Comparison of ENCODE assay signal across 9 cellular contexts in the genomic region with DNA sequence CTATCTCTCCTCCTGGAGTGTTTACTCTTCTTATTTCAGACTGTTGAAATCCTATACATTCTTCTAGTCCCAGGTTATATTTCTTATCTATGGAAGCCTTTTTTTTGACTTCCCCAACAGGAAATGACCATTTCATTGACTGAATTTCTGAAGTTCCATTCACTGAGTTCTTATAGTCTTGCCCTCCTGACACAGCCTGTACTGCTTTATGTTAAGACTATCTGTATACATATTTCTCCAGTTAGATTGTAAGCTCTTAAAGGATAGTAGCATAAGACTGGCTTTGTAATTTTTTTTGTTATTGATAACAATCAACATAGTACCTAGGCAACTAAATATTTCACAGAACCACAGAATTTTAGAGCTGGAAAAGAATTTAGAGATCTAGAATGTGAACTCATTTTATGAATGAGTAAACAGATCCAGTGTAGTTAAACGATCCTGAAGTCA. TPM values are rescaled to one million over a fixed set of nuclear protein-coding genes. Genes with fewer than 3 reads are reported as not detected.
DNase-seq lines count a peak whose midpoint lies in the region; ATAC-seq, FAIRE-seq and TF ChIP-seq lines count a peak whose summit lies in the region.
"Had no signal": no experiment of that assay in that cellular context is flagged by ENCODE, and none has a peak within 500 bp of the region (broad histone marks: within the 10 kb centered on the region; RNA-seq: fewer than 3 reads in every experiment).

No MANE protein-coding gene starts in this region.

- no peak overlapping the region for H3K4me3 ChIP-seq in SK-N-SH (ENCODE audit: low read depth in 2 of 2, low read length in 1 of 2)
- H3K4me3 ChIP-seq in endothelial cell of umbilical vein (replicated peaks in 1 of 3; ENCODE audit: insufficient read depth in 1 of 3, low read depth in 1 of 3, low read length in 3 of 3): peak overlapping the region in 2 of 3 experiments; percentile 17 to 37
- H3K4me3 ChIP-seq: heart left ventricle had no signal

- H3K9ac ChIP-seq in SK-N-SH: peak overlapping the region; percentile 77
- peak overlapping the region; percentile 68 for H3K9ac ChIP-seq in endothelial cell of umbilical vein (replicated peaks; ENCODE audit: extremely low read depth, insufficient read depth, low read length)

- BruUV-seq in endothelial cell of umbilical vein (replicated peaks; lab: Mats Ljungman, UMichigan): no TSS peak

- TF ChIP-seq EP300 in SK-N-SH (IDR thresholded peaks at IDR 0.05; ENCODE audit: borderline replicate concordance in 1 of 2, low read depth in 1 of 2, low read length in 1 of 2): peak; percentile 18 to 61; a peak in 3 of 4 replicates

- FAIRE-seq in endothelial cell of umbilical vein (lab: Jason Lieb, UNC): no peak

- H3K4me2 ChIP-seq in SK-N-SH (peak overlapping the region; percentile 21), endothelial cell of umbilical vein (ENCODE audit: insufficient read depth, low read length) (peak overlapping the region; percentile 92)

- no peaks in the 10 kb centered on the region for H3K9me3 ChIP-seq in SK-N-SH
- H3K9me3 ChIP-seq in endothelial cell of umbilical vein (replicated peaks; ENCODE audit: control insufficient read depth, insufficient read depth, low read length): no peaks in the 10 kb centered on the region
- H3K9me3 ChIP-seq: heart left ventricle had no signal

- no peaks in the 10 kb centered on the region for H3K9me1 ChIP-seq in endothelial cell of umbilical vein (replicated peaks; ENCODE audit: control insufficient read depth, extremely low read depth, insufficient read depth, low read length)

- H3K79me2 ChIP-seq in SK-N-SH (ENCODE audit: insufficient read depth) (peaks cover 86% of the 10 kb centered on the region), endothelial cell of umbilical vein (ENCODE audit: control insufficient read depth, insufficient read depth, low read length) (peaks cover 89% of the 10 kb centered on the region)

- TF ChIP-seq RAD21 in SK-N-SH (IDR thresholded peaks at IDR 0.05; ENCODE audit: low read length): no peak

- H3K4me1 ChIP-seq in SK-N-SH (ENCODE audit: control insufficient read depth in 1 of 2, insufficient read depth in 2 of 2, low read depth in 1 of 2, low read length in 1 of 2): peaks cover 5 to 68% of the 10 kb centered on the region in 2 experiments; a peak in 3 of 4 replicates
- H3K4me1 ChIP-seq in endothelial cell of umbilical vein (ENCODE audit: control insufficient read depth, extremely low read depth, insufficient read depth, low read length): peaks cover 95% of the 10 kb centered on the region

- ATAC-seq in HG03139 (IDR thresholded peaks at IDR 0.05; ENCODE audit: unreplicated experiment): no peak
- ATAC-seq: heart left ventricle had no signal

- H3K27ac ChIP-seq in SK-N-SH (ENCODE audit: low read depth in 2 of 2, low read length in 1 of 2): peak overlapping the region; percentile 14 to 99; a peak in 3 of 4 replicates
- H3K27ac ChIP-seq in endothelial cell of umbilical vein (ENCODE audit: insufficient read depth, low read depth, low read length): peak overlapping the region; percentile 97

- no peaks in the 10 kb centered on the region for H3K36me3 ChIP-seq in SK-N-SH (replicated peaks in 1 of 2; ENCODE audit: control insufficient read depth in 1 of 2, insufficient read depth in 2 of 2, low read length in 1 of 2)
- H3K36me3 ChIP-seq in endothelial cell of umbilical vein (ENCODE audit: control insufficient read depth in 2 of 2, extremely low read depth in 1 of 2, insufficient read depth in 2 of 2, low read length in 2 of 2): no peaks in the 10 kb centered on the region
- H3K36me3 ChIP-seq: heart left ventricle had no signal

- dilution Hi-C loops in endothelial cell of umbilical vein (cut with MboI; ENCODE audit: extremely low pct_ligation_motif_present, low sequenced_read_pairs): no loop called here

- TF ChIP-seq CTCF in SK-N-SH (IDR thresholded peaks at IDR 0.05) (no peak), endothelial cell of umbilical vein (IDR thresholded peaks at IDR 0.05; ENCODE audit: extremely low read depth in 1 of 2, insufficient read depth in 1 of 2, low read depth in 1 of 2, low read length in 2 of 2) (no peak), GM10266 (IDR thresholded peaks at IDR 0.05; ENCODE audit: control insufficient read depth, insufficient read depth, low read depth, missing control alignments) (no peak)

- intact Hi-C loops in endothelial cell of umbilical vein (cut with micrococcal nuclease): loop anchor here (1.0 to 5.0 kb wide), 2 partner anchors 38 to 218 kb away; no protein-coding TSS in a partner anchor

- no peak for TF ChIP-seq POLR2A in endothelial cell of umbilical vein (IDR thresholded peaks at IDR 0.05; ENCODE audit: low read depth, low read length)

- no peaks in the 10 kb centered on the region for H3K9me2 ChIP-seq in SK-N-SH

- H3K27me3 ChIP-seq in SK-N-SH (ENCODE audit: insufficient read depth) (no peaks in the 10 kb centered on the region), endothelial cell of umbilical vein (ENCODE audit: control insufficient read depth in 2 of 2, insufficient read depth in 2 of 2, low read length in 2 of 2) (no peaks in the 10 kb centered on the region)
- H3K27me3 ChIP-seq: heart left ventricle had no signal

- peak; percentile 64 for DNase-seq in GM04503 (ENCODE audit: low read depth)
- no peak for DNase-seq in SK-N-SH
- DNase-seq in endothelial cell of umbilical vein (ENCODE audit: low read depth, low spot score): peak; percentile 81
- DNase-seq in renal cortical epithelial cell (ENCODE audit: low read depth): peak; percentile 78
- DNase-seq in GM10266 (ENCODE audit: extremely low spot score): no peak
- no peak for DNase-seq in T1000 (lab: John Stamatoyannopoulos, UW)
- DNase-seq in retina: no peak
- DNase-seq: heart left ventricle had no signal

- CTCF ChIA-PET in SK-N-SH (lab: Yijun Ruan, JAX): interaction anchor here (0.8 to 10.2 kb wide), 6 partner anchors 13 to 91 kb away, joined by 4 to 188 read pairs (median 73); no protein-coding TSS in a partner anchor
- CTCF ChIA-PET in endothelial cell of umbilical vein (lab: Charles Lee): interaction anchor here (0.8 to 11.2 kb wide), 8 partner anchors 11 to 91 kb away, joined by 3 to 310 read pairs (median 57); partner anchors contain the start of gene MACF1

- WGBS in SK-N-SH (ENCODE audit: low lambda C conversion rate): 7% methylated on average over 1 of the region's 1 CpG

- POLR2A ChIA-PET in SK-N-SH (lab: Yijun Ruan, JAX): no interaction called here
- POLR2A ChIA-PET in endothelial cell of umbilical vein (lab: Charles Lee): interaction anchor here (0.7 to 2.0 kb wide), 3 partner anchors 57 to 91 kb away, joined by 3 to 6 read pairs (median 3); no protein-coding TSS in a partner anchor

- no peaks in the 10 kb centered on the region for H4K20me1 ChIP-seq in SK-N-SH (ENCODE audit: insufficient read depth)
- H4K20me1 ChIP-seq in endothelial cell of umbilical vein (replicated peaks; ENCODE audit: control insufficient read depth, extremely low read depth, insufficient read depth, low read length): no peaks in the 10 kb centered on the region

- peaks cover 65% of the 10 kb centered on the region for H3F3A ChIP-seq in SK-N-SH (replicated peaks; ENCODE audit: insufficient read depth)

- H2AFZ ChIP-seq in SK-N-SH (ENCODE audit: low read depth) (no peak overlapping the region), endothelial cell of umbilical vein (ENCODE audit: low read depth, low read length) (no peak overlapping the region)

TF ChIP-seq in SK-N-SH, 30 proteins besides CTCF, POLR2A, EP300 and RAD21 (continues in another document):
- TF ChIP-seq TCF12 (IDR thresholded peaks at IDR 0.05) (peak; percentile 83), PBX3 (IDR thresholded peaks at IDR 0.05) (peak; percentile 36; the same call in 1 of the 2 replicates), TEAD4 (IDR thresholded peaks at IDR 0.05; ENCODE audit: borderline replicate concordance, insufficient read depth) (peak; percentile 12; the same call in 1 of the 2 replicates)

TF ChIP-seq in endothelial cell of umbilical vein, 7 proteins besides CTCF, POLR2A, EP300 and RAD21:
- TF ChIP-seq GATA2 (IDR thresholded peaks at IDR 0.05; ENCODE audit: insufficient read depth, insufficient read length, low read depth, low read length) (peak; percentile 58), EZH2 (IDR thresholded peaks at IDR 0.05; ENCODE audit: borderline replicate concordance, low read depth, low read length, severe bottlenecking) (no peak), FOS (IDR thresholded peaks at IDR 0.05; ENCODE audit: borderline replicate concordance, insufficient read depth, low read length) (no peak), MYC (IDR thresholded peaks at IDR 0.05; ENCODE audit: low read depth, low read length) (no peak), JUN (IDR thresholded peaks at IDR 0.05; ENCODE audit: borderline replicate concordance, insufficient read depth, insufficient read length, low read depth) (peak; percentile 64), POLR2AphosphoS5 (IDR thresholded peaks at IDR 0.05; ENCODE audit: insufficient read depth, low read depth, low read length) (peak; percentile 46)

RNA-seq across cellular contexts. Expression of gene MACF1, which starts 14.9 kb away (rescaled TPM):
- polyA plus RNA-seq in SK-N-SH (2012; rRNA removed) (37.6 and 45.9 TPM in 2 replicates), endothelial cell of umbilical vein (105 and 122 TPM in 2 replicates)
- 34.1 and 37.3 TPM in 2 replicates for polyA plus RNA-seq in SK-N-SH (2012; cell fraction: cytosol; rRNA removed)
- 141 and 172 TPM in 2 replicates for polyA plus RNA-seq in SK-N-SH (2012; cell fraction: nucleus; rRNA removed)
- total RNA-seq in endothelial cell of umbilical vein (566 and 587 TPM in 2 replicates), renal cortical epithelial cell (305 and 881 TPM in 2 replicates)
- polyA plus RNA-seq in endothelial cell of umbilical vein (2011; cell fraction: cytosol; rRNA removed): 88.8 and 94.8 TPM in 2 replicates
- 706 and 748 TPM in 2 replicates for polyA plus RNA-seq in endothelial cell of umbilical vein (2011; cell fraction: nucleus; rRNA removed)
- 235 and 287 TPM in 2 replicates for polyA plus RNA-seq in endothelial cell of umbilical vein (2012)
- polyA minus RNA-seq in endothelial cell of umbilical vein: 720 and 782 TPM in 2 replicates
- polyA minus RNA-seq in endothelial cell of umbilical vein (2011; cell fraction: cytosol; rRNA and poly(A)+ RNA removed): 48.2 TPM
- 1,459 and 2,004 TPM in 2 replicates for polyA minus RNA-seq in endothelial cell of umbilical vein (2011; cell fraction: nucleus; rRNA and poly(A)+ RNA removed)

Comparison
In these comparisons a context has a peak if more than half of its experiments do, and no peak if none do; other contexts are left out.
1. DNase-seq: peak in GM04503 (single experiment), endothelial cell of umbilical vein (single experiment) and renal cortical epithelial cell (single experiment); none in SK-N-SH (single experiment), GM10266 (single experiment), T1000 (single experiment) and retina (single experiment).
2. H3K4me3 ChIP-seq: peak in endothelial cell of umbilical vein (2 of 3); none in SK-N-SH (0 of 2).